9 cellular contexts compared by ENCODE assay signal in genomic region chr5:135977375-135977928, GRCh38. TPM values are rescaled to one million over a fixed set of nuclear protein-coding genes. Genes with fewer than 3 reads are reported as not detected.
DNase-seq lines count a peak whose midpoint lies in the region; ATAC-seq and TF ChIP-seq lines count a peak whose summit lies in the region.
"Had no signal": no experiment of that assay in that cellular context is flagged by ENCODE, and none has a peak within 500 bp of the region (broad histone marks: within the 10 kb centered on the region; RNA-seq: fewer than 3 reads in every experiment).

No MANE protein-coding gene starts in this region.

- H3K4me3 ChIP-seq in Loucy (ENCODE audit: low read length, poor library complexity, severe bottlenecking) (no peak overlapping the region), heart left ventricle (no peak overlapping the region), sigmoid colon (no peak overlapping the region)

- H3K9ac ChIP-seq in Loucy (ENCODE audit: low read depth, low read length, poor library complexity, severe bottlenecking): no peak overlapping the region

- H3K27me3 Mint-ChIP-seq in activated naive CD4-positive, alpha-beta T cell treated with anti-CD3 and anti-CD28 coated beads for 36 hours (ENCODE audit: low read depth): peaks cover 28% of the 10 kb centered on the region

- H3K36me3 Mint-ChIP-seq in activated naive CD4-positive, alpha-beta T cell treated with anti-CD3 and anti-CD28 coated beads for 36 hours (ENCODE audit: low read depth): no peaks in the 10 kb centered on the region

- H3K9me3 ChIP-seq in Loucy (ENCODE audit: insufficient read depth, low read depth, low read length) (no peaks in the 10 kb centered on the region), heart left ventricle (no peaks in the 10 kb centered on the region), sigmoid colon (no peaks in the 10 kb centered on the region)

- no peak overlapping the region for H2AFZ ChIP-seq in Loucy (ENCODE audit: low read length)

- CTCF ChIA-PET in activated naive CD4-positive, alpha-beta T cell treated with anti-CD3 and anti-CD28 coated beads for 36 hours (lab: Charles Lee): interaction anchor here (0.6 to 0.7 kb wide), 2 partner anchors 21 to 108 kb away, joined by 3 read pairs; no protein-coding TSS in a partner anchor

- TF ChIP-seq EP300 in sigmoid colon (IDR thresholded peaks at IDR 0.05): peak in 1 of 4 donors; percentile 40

- peak; percentile 37 for DNase-seq in activated naive CD4-positive, alpha-beta T cell treated with anti-CD3 and anti-CD28 coated beads for 36 hours
- no peak for DNase-seq in activated naive CD4-positive, alpha-beta T cell treated with anti-CD3 and anti-CD28 coated beads, Interleukin-2, amount 50 U/mL, for 16 hours
- DNase-seq in activated T-cell treated with anti-CD3 and anti-CD28 coated beads for 4 hours: peak; percentile 1
- DNase-seq in heart left ventricle: peak; percentile 54 to 88 (median 71)
- peak; percentile 80 for DNase-seq in sigmoid colon
- no peak for DNase-seq in NCI-H1694 treated with DMSO at 0.1 percent for 48 hours (lab: John Stamatoyannopoulos, UW)

- WGBS in heart left ventricle, 4 donors: 40 to 60% (median 43%) methylated on average over 17 of the region's 17 CpGs
- WGBS in sigmoid colon, 2 donors: 16 to 27% methylated on average over 17 of the region's 17 CpGs

- intact Hi-C loops in activated naive CD4-positive, alpha-beta T cell treated with anti-CD3 and anti-CD28 coated beads for 36 hours (cut with micrococcal nuclease): no loop called here
- intact Hi-C loops in heart left ventricle (cut with DNase I): loop anchor here in 9 of 10 donors (5.0 to 10.0 kb wide), 6 partner anchors 50 to 105 kb away; partner anchors contain the start of gene TGFBI (in 4 of the 9)
- intact Hi-C loops in sigmoid colon (cut with DNase I): no loop called here

- peak overlapping the region in 1 of 12 donors; percentile 5 for H3K27ac ChIP-seq in heart left ventricle
- H3K27ac ChIP-seq in sigmoid colon: no peak overlapping the region

- TF ChIP-seq POLR2A in heart left ventricle (IDR thresholded peaks at IDR 0.05) (no peak), sigmoid colon (IDR thresholded peaks at IDR 0.05) (no peak)

- H3K4me1 ChIP-seq in Loucy (ENCODE audit: insufficient read depth, low read length, poor library complexity, severe bottlenecking) (no peaks in the 10 kb centered on the region), heart left ventricle (peaks cover 0 to 44% (median 22%) of the 10 kb centered on the region in 12 donors), sigmoid colon (peaks cover 0 to 22% (median 10%) of the 10 kb centered on the region in 4 donors)

- H3K36me3 ChIP-seq in Loucy (ENCODE audit: insufficient read depth, low read length): no peaks in the 10 kb centered on the region
- H3K36me3 ChIP-seq in heart left ventricle: no peaks in the 10 kb centered on the region
- no peaks in the 10 kb centered on the region for H3K36me3 ChIP-seq in sigmoid colon

- no peaks in the 10 kb centered on the region for H3F3A ChIP-seq in Loucy (ENCODE audit: low read depth)

- no peaks in the 10 kb centered on the region for H4K20me1 ChIP-seq in Loucy (ENCODE audit: insufficient read depth, low read length, poor library complexity, severe bottlenecking)

- peaks cover 2% of the 10 kb centered on the region for H3K9me3 Mint-ChIP-seq in activated naive CD4-positive, alpha-beta T cell treated with anti-CD3 and anti-CD28 coated beads for 36 hours

- no peak overlapping the region for H3K4me2 ChIP-seq in Loucy (ENCODE audit: low read depth, low read length, poor library complexity, severe bottlenecking)

- H3K4me1 Mint-ChIP-seq in activated naive CD4-positive, alpha-beta T cell treated with anti-CD3 and anti-CD28 coated beads for 36 hours (ENCODE audit: low read depth): no peaks in the 10 kb centered on the region

- no peaks in the 10 kb centered on the region for H3K79me2 ChIP-seq in Loucy (ENCODE audit: insufficient read depth, low read length)

- no peaks in the 10 kb centered on the region for H3K9me2 ChIP-seq in Loucy (replicated peaks; ENCODE audit: low read depth, low read length)

- H3K27ac Mint-ChIP-seq in activated naive CD4-positive, alpha-beta T cell treated with anti-CD3 and anti-CD28 coated beads for 36 hours: no peak overlapping the region

- peak; percentile 88 for TF ChIP-seq CTCF in Loucy (conservative IDR thresholded peaks at IDR 0.05; ENCODE audit: low read length)
- peak; percentile 36 to 66 (median 52) for TF ChIP-seq CTCF in heart left ventricle (IDR thresholded peaks at IDR 0.05)
- peak in 2 of 4 experiments; percentile 14 to 36 for TF ChIP-seq CTCF in sigmoid colon (IDR thresholded peaks at IDR 0.05)

- ATAC-seq in heart left ventricle: peak; percentile 60 to 94 (median 79)
- no peak for ATAC-seq in HG03280 (IDR thresholded peaks at IDR 0.05; ENCODE audit: unreplicated experiment)

- no peak overlapping the region for H3K4me3 Mint-ChIP-seq in activated naive CD4-positive, alpha-beta T cell treated with anti-CD3 and anti-CD28 coated beads for 36 hours

- H3K27me3 ChIP-seq in Loucy (ENCODE audit: insufficient read depth, low read length, poor library complexity, severe bottlenecking) (peaks cover 20% of the 10 kb centered on the region), heart left ventricle (no peaks in the 10 kb centered on the region), sigmoid colon (no peaks in the 10 kb centered on the region)

RNA-seq across cellular contexts. Expression of gene LECT2, which starts 22.7 kb away (rescaled TPM):
- not detected for total RNA-seq in activated naive CD4-positive, alpha-beta T cell treated with anti-CD3 and anti-CD28 coated beads for 36 hours
- not detected for total RNA-seq in heart left ventricle
- polyA plus RNA-seq in heart left ventricle: not detected
- total RNA-seq in sigmoid colon: not detected
- not detected for polyA plus RNA-seq in sigmoid colon
- total RNA-seq: dermis microvascular lymphatic vessel endothelial cell had no signal

RNA-seq across cellular contexts. Expression of gene TGFBI, which starts 51.3 kb away (rescaled TPM):
- total RNA-seq in activated naive CD4-positive, alpha-beta T cell treated with anti-CD3 and anti-CD28 coated beads for 36 hours: not detected
- total RNA-seq in heart left ventricle (100 to 1,000 TPM in 2 of 9 donors, 10 to 100 TPM in 7; 31.8 to 206 (median 42.9) TPM), sigmoid colon (100 to 1,000 TPM in 2 of 4 donors, 10 to 100 TPM in 2; 49.2 to 178 (median 91.6) TPM)
- polyA plus RNA-seq in heart left ventricle (10 to 100 TPM; 50.0 to 64.2 TPM), sigmoid colon (100 to 1,000 TPM in 1 of 3 donors, 10 to 100 TPM in 2; 48.6 to 106 (median 65.3) TPM)

Comparison
In these comparisons a context has a peak if more than half of its experiments do, and no peak if none do; other contexts are left out.
1. DNase-seq: peak in activated naive CD4-positive, alpha-beta T cell treated with anti-CD3 and anti-CD28 coated beads for 36 hours (single experiment), activated T-cell treated with anti-CD3 and anti-CD28 coated beads for 4 hours (single experiment), heart left ventricle (5 of 5) and sigmoid colon (single experiment); none in activated naive CD4-positive, alpha-beta T cell treated with anti-CD3 and anti-CD28 coated beads, Interleukin-2, amount 50 U/mL, for 16 hours (single experiment) and NCI-H1694 treated with DMSO at 0.1 percent for 48 hours (single experiment).
2. RNA of gene TGFBI, which starts 51.3 kb away (total RNA-seq): 49.2 to 178 TPM in sigmoid colon and 31.8 to 206 TPM in heart left ventricle; not detected in activated naive CD4-positive, alpha-beta T cell treated with anti-CD3 and anti-CD28 coated beads for 36 hours; every median in the first group is over 10 times any median in the second.
3. intact Hi-C loops: an anchor here in heart left ventricle (5.0 to 10.0 kb wide); none called in activated naive CD4-positive, alpha-beta T cell treated with anti-CD3 and anti-CD28 coated beads for 36 hours and sigmoid colon.